Comparison of ENCODE assay signal across 26 cellular contexts in the genomic region with DNA sequence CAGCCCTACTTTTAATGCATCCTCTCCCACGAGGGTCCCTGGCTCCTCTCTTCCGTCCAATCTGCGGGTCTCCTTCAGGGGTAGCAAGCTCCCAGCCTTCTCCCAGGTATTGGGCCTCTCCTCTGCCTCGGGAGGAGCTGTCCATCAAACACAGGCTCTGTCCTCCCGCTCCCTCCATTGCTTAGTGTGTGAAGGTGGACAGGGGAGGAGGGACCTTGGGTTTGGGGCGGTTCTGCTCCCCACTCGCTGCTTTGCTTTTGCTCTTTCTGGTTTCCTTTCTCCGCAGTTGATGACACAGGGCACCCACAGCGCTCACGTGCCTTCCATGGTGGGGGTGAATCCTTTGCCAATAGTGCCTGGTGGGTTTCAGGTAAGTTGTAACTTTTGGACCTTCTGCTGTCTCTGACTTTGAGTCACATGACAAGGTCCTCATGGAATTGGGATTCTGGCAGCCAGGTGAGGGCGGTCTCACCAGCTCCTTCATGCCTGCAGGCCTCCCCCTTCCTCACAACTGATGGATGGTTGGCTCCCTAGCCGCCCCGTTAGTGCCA. TPM values are rescaled to one million over a fixed set of nuclear protein-coding genes. Genes with fewer than 3 reads are reported as not detected.
DNase-seq lines count a peak whose midpoint lies in the region; ATAC-seq and TF ChIP-seq lines count a peak whose summit lies in the region.
"Had no signal": no experiment of that assay in that cellular context is flagged by ENCODE, and none has a peak within 500 bp of the region (broad histone marks: within the 10 kb centered on the region; RNA-seq: fewer than 3 reads in every experiment).

No MANE protein-coding gene starts in this region.

- no peak overlapping the region for H3K9ac ChIP-seq in H9 (ENCODE audit: extremely low read depth, insufficient read length, low read length)
- H3K9ac ChIP-seq: BLaER1 had no signal

- H2BK12ac ChIP-seq in H9 (ENCODE audit: insufficient read length, low read depth, low read length), result no peak overlapping the region

- H3K9me3 ChIP-seq in H9 (ENCODE audit: control insufficient read depth, low read depth, low read length), result no peaks in the 10 kb centered on the region
- H3K9me3 ChIP-seq: BLaER1, SJSA1 had no signal

- H2BK15ac ChIP-seq in H9 (ENCODE audit: low read depth, low read length), result no peak overlapping the region

- no peaks in the 10 kb centered on the region for H3K23me2 ChIP-seq in H9 (ENCODE audit: insufficient read length, low read depth, low read length, poor library complexity, severe bottlenecking)

- no peak overlapping the region for H3K27ac Mint-ChIP-seq in H9
- H3K27ac Mint-ChIP-seq: CD4-positive, alpha-beta T cell had no signal

- no peak overlapping the region for H3T11ph ChIP-seq in H9 (ENCODE audit: low read length)

- no peak overlapping the region for H3K4ac ChIP-seq in H9 (ENCODE audit: low read depth, low read length)

- H3K27me3 Mint-ChIP-seq in H9 (ENCODE audit: low read depth), result peaks cover 49% of the 10 kb centered on the region

- H4K20me1 ChIP-seq in H9 (ENCODE audit: control insufficient read depth, insufficient read depth, insufficient read length), result no peaks in the 10 kb centered on the region
- H4K20me1 ChIP-seq: BLaER1 had no signal

- DNase-seq in activated effector memory CD4-positive, alpha-beta T cell treated with anti-CD3 and anti-CD28 coated beads, Interleukin-2, amount 50 U/mL, for 16 hours, result peak; percentile 55
- DNase-seq in activated effector memory CD4-positive, alpha-beta T cell treated with Interleukin-2 at 50 U/mL for 16 hours, result no peak
- DNase-seq in H9, result no peak
- DNase-seq in posterior vena cava (ENCODE audit: low spot score), result peak; percentile 60
- DNase-seq in activated CD4-positive, alpha-beta T cell treated with anti-CD3 and anti-CD28 coated beads for 48 hours, result no peak
- DNase-seq: ACHN; COR-L47; DND-41; KG1; NCI-H1092; NCI-H1436 treated with DMSO at 0.1 percent for 48 hours; NCI-H1930; NCI-H2227 treated with DMSO at 0.1 percent for 48 hours; NCI-H510A treated with DMSO at 0.1 percent for 48 hours; NCI-H748 treated with DMSO at 0.1 percent for 48 hours; NK-92 treated with Interleukin-12 subunit alpha and Interleukin-12 subunit beta, amount 100 ng/mL, for 24 hours had no signal

- no peak overlapping the region for H2AFZ ChIP-seq in H9 (ENCODE audit: low read length)

- H3K14ac ChIP-seq in H9 (ENCODE audit: insufficient read depth, low read length), result no peak overlapping the region

- H3K79me2 ChIP-seq in H9 (ENCODE audit: insufficient read depth, low read length), result no peaks in the 10 kb centered on the region

- no peak overlapping the region for H3K27ac ChIP-seq in H9 (ENCODE audit: insufficient read length, low read depth, low read length)
- H3K27ac ChIP-seq: 22Rv1, BLaER1, HL-60, SJSA1 had no signal

- H2BK120ac ChIP-seq in H9 (ENCODE audit: low read depth, low read length, poor library complexity, severe bottlenecking), result no peak overlapping the region

- no peaks in the 10 kb centered on the region for H3K4me1 ChIP-seq in H9 (ENCODE audit: insufficient read depth, low read length)
- H3K4me1 ChIP-seq: BLaER1, SJSA1 had no signal

- H3K18ac ChIP-seq in H9 (ENCODE audit: insufficient read length, low read depth, low read length), result peak overlapping the region; percentile 8

- H4K5ac ChIP-seq in H9 (ENCODE audit: insufficient read length, low read depth, low read length), result no peak overlapping the region

- TF ChIP-seq CTCF in H9 (conservative IDR thresholded peaks at IDR 0.05), result no peak; the same call in 2 of the 3 replicates

- H2BK20ac ChIP-seq in H9 (ENCODE audit: low read depth, low read length, poor library complexity, severe bottlenecking), result no peak overlapping the region

- intact Hi-C loops in posterior vena cava (cut with DNase I), result no loop called here

- H3K27me3 ChIP-seq in H9 (ENCODE audit: insufficient read depth, low read length), result no peaks in the 10 kb centered on the region
- H3K27me3 ChIP-seq: BLaER1 had no signal

- H4K8ac ChIP-seq in H9 (replicated peaks; ENCODE audit: insufficient read length, low read depth, low read length), result no peak overlapping the region

- H3K36me3 Mint-ChIP-seq in H9 (ENCODE audit: insufficient read depth in 1 of 3, low read depth in 3 of 3), result no peaks in the 10 kb centered on the region

- H2AK5ac ChIP-seq in H9 (ENCODE audit: insufficient read length, low read length), result no peak overlapping the region

- no peak overlapping the region for H3K4me2 ChIP-seq in H9 (ENCODE audit: insufficient read depth, insufficient read length, low read length)
- H3K4me2 ChIP-seq: BLaER1 had no signal

- peaks cover 0 to 2% of the 10 kb centered on the region in 2 experiments; a peak in 1 of 4 replicates for H3K4me1 Mint-ChIP-seq in H9

- no CpG with 5 or more reads among the region's 13 CpGs for WGBS in H9 (ENCODE audit: extremely low coverage, insufficient read length, low lambda C conversion rate)

- ATAC-seq in esophagus mucosa (peak; percentile 18), HG02852 (IDR thresholded peaks at IDR 0.05; ENCODE audit: unreplicated experiment) (no peak), HG03565 (IDR thresholded peaks at IDR 0.05; ENCODE audit: unreplicated experiment) (no peak)
- ATAC-seq: GM12878, HCT116 had no signal

- H4K91ac ChIP-seq in H9 (ENCODE audit: insufficient read length, low read depth, low read length), result no peak overlapping the region

- no peaks in the 10 kb centered on the region for H3K9me3 Mint-ChIP-seq in H9
- H3K9me3 Mint-ChIP-seq: CD4-positive, alpha-beta T cell had no signal

- no peak overlapping the region for H3K23ac ChIP-seq in H9 (ENCODE audit: insufficient read length, low read depth, low read length)

- no peak overlapping the region for H3K4me3 Mint-ChIP-seq in H9
- H3K4me3 Mint-ChIP-seq: CD4-positive, alpha-beta T cell had no signal

- H3K56ac ChIP-seq in H9 (ENCODE audit: insufficient read length, low read depth, low read length), result no peak overlapping the region

- no peak overlapping the region for H2BK5ac ChIP-seq in H9 (ENCODE audit: insufficient read length, low read length)

- H3K79me1 ChIP-seq in H9 (ENCODE audit: insufficient read depth, low read depth, low read length, poor library complexity, severe bottlenecking), result no peaks in the 10 kb centered on the region

RNA-seq across cellular contexts. Expression of a gene that starts 18.9 kb away (rescaled TPM):
- 0.33 TPM in 1 of 2 replicates, not detected in the other for total RNA-seq in H9 (2021)
- 34.9 TPM for total RNA-seq in esophagus mucosa
- total RNA-seq in posterior vena cava, result 1 to 10 TPM; 3.8 to 9.4 TPM
- total RNA-seq: SJSA1 had no signal

Comparison
In these comparisons a context has a peak if more than half of its experiments do, and no peak if none do; other contexts are left out.
1. DNase-seq: peak in activated effector memory CD4-positive, alpha-beta T cell treated with anti-CD3 and anti-CD28 coated beads, Interleukin-2, amount 50 U/mL, for 16 hours (single experiment) and posterior vena cava (single experiment); none in activated effector memory CD4-positive, alpha-beta T cell treated with Interleukin-2 at 50 U/mL for 16 hours (single experiment), H9 (single experiment) and activated CD4-positive, alpha-beta T cell treated with anti-CD3 and anti-CD28 coated beads for 48 hours (single experiment).